10 cellular contexts compared by ENCODE assay signal in genomic region chr11:7892059-7892699, GRCh38. TPM values are rescaled to one million over a fixed set of nuclear protein-coding genes. Genes with fewer than 3 reads are reported as not detected.
DNase-seq lines count a peak whose midpoint lies in the region; ATAC-seq and TF ChIP-seq lines count a peak whose summit lies in the region.
"Had no signal": no experiment of that assay in that cellular context is flagged by ENCODE, and none has a peak within 500 bp of the region (broad histone marks: within the 10 kb centered on the region; RNA-seq: fewer than 3 reads in every experiment).

No MANE protein-coding gene starts in this region.

- H3K27ac ChIP-seq in SU-DHL-6 (ENCODE audit: low read depth, low read length) = no peak overlapping the region

- H3F3A ChIP-seq in SU-DHL-6 (ENCODE audit: insufficient read depth) = no peaks in the 10 kb centered on the region

- H3K9ac ChIP-seq in SU-DHL-6 (ENCODE audit: low read length) = no peak overlapping the region

- no peaks in the 10 kb centered on the region for H3K79me2 ChIP-seq in SU-DHL-6 (ENCODE audit: insufficient read depth, low read length)

- no peaks in the 10 kb centered on the region for H4K20me1 ChIP-seq in SU-DHL-6 (ENCODE audit: low read depth, low read length)

- no peaks in the 10 kb centered on the region for H3K27me3 ChIP-seq in SU-DHL-6 (ENCODE audit: low read length)

- peak; percentile 33 for DNase-seq in renal cortical epithelial cell (ENCODE audit: low read depth)
- no peak for DNase-seq in glomerular visceral epithelial cell (ENCODE audit: extremely low spot score)
- no peak for DNase-seq in mucosa of descending colon
- no peak for DNase-seq in HPDE6-E6E7 (ENCODE audit: extremely low spot score)
- no peak for DNase-seq in AML-193 (lab: John Stamatoyannopoulos, UW)
- DNase-seq: activated naive CD4-positive, alpha-beta T cell treated with anti-CD3 and anti-CD28 coated beads, Interleukin-2, amount 50 U/mL, for 16 hours had no signal

- H2AFZ ChIP-seq in SU-DHL-6 (ENCODE audit: low read depth, low read length, severe bottlenecking) = peak overlapping the region; percentile 97

- H3K9me3 ChIP-seq in SU-DHL-6 (ENCODE audit: insufficient read depth, low read length) (no peaks in the 10 kb centered on the region), mucosa of descending colon (no peaks in the 10 kb centered on the region)

- no peak overlapping the region for H3K4me3 ChIP-seq in SU-DHL-6 (ENCODE audit: insufficient read depth, low read length, poor library complexity, severe bottlenecking)
- H3K4me3 ChIP-seq in mucosa of descending colon = no peak overlapping the region
- H3K4me3 ChIP-seq: K562 had no signal

- ATAC-seq in GM19324 (IDR thresholded peaks at IDR 0.05; ENCODE audit: low FRiP score, unreplicated experiment) (peak; percentile 35), HG03097 (IDR thresholded peaks at IDR 0.05; ENCODE audit: low FRiP score, unreplicated experiment) (peak; percentile 44), mucosa of descending colon (no peak)

- H3K4me1 ChIP-seq in mucosa of descending colon (ENCODE audit: low read depth) = peaks cover 14% of the 10 kb centered on the region

- TF ChIP-seq CTCF in SU-DHL-6 (IDR thresholded peaks at IDR 0.05; ENCODE audit: insufficient read depth, low read length, poor library complexity, severe bottlenecking) (no peak), mucosa of descending colon (IDR thresholded peaks at IDR 0.05) (no peak)

- H3K9me2 ChIP-seq in SU-DHL-6 (replicated peaks; ENCODE audit: insufficient read depth, low read length) = no peaks in the 10 kb centered on the region

- peak overlapping the region; percentile 8 for H3K4me2 ChIP-seq in SU-DHL-6 (ENCODE audit: low read depth, low read length, poor library complexity, severe bottlenecking)

- intact Hi-C loops in mucosa of descending colon (cut with DNase I, micrococcal nuclease) = loop anchor here (5.0 to 10.0 kb wide), 2 partner anchors 93 to 95 kb away; partner anchors contain the start of gene EIF3F (in 2 of the 2)

- no peaks in the 10 kb centered on the region for H3K36me3 ChIP-seq in SU-DHL-6 (ENCODE audit: low read length)
- H3K36me3 ChIP-seq in mucosa of descending colon (ENCODE audit: low read depth) = no peaks in the 10 kb centered on the region

RNA-seq across cellular contexts. Expression of gene OR10A6, which starts 38.9 kb away (rescaled TPM):
- total RNA-seq in renal cortical epithelial cell = not detected in 2 replicates
- total RNA-seq in mucosa of descending colon = not detected
- total RNA-seq: K562 had no signal

RNA-seq across cellular contexts. Expression of gene OR10A3, which starts 49.3 kb away (rescaled TPM):
- total RNA-seq in renal cortical epithelial cell (0.10 TPM in 1 of 2 replicates, not detected in the other), mucosa of descending colon (not detected)
- total RNA-seq: K562 had no signal
